Comparison of ENCODE assay signal across 8 cellular contexts in the genomic region with DNA sequence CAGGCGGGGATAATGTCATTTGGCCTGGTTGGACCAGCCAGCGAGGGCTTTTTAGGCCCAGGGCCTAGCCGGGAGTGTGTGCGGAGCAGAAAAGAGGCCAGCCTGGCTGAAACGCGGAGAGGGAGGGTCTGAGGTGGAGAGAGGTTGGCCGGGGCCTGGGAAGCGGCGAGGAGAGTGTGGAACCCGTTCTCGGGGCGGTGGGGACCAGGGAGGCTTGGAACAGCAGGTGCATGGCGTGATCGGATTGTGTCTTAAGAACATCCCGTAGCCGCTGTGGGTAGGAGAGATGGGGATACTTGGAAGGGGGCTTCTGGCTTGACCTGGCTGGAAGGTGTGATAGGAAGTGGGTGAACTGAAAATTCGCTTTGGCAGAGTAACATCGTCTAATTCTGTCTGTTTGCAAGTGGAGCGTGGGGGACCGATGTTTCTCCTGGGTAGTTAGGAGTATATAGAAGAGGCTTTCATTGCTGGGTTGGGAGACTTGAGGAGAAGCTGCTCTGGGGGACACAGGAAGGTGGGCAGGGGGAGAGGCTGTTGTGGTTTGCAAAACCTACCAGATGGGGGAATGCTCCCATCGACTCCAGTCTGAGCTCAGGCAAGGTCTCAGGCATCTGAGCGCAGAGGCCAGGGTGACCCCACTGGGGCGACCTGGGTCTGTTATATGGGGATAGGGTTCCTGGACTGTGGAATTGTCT. TPM values are rescaled to one million over a fixed set of nuclear protein-coding genes. Genes with fewer than 3 reads are reported as not detected.
DNase-seq lines count a peak whose midpoint lies in the region; ATAC-seq and TF ChIP-seq lines count a peak whose summit lies in the region.

No MANE protein-coding gene starts in this region.

- peaks cover 9% of the 10 kb centered on the region for H3K27me3 Mint-ChIP-seq in neural crest cell (ENCODE audit: low read depth)

- ATAC-seq in HG03457 (IDR thresholded peaks at IDR 0.05; ENCODE audit: unreplicated experiment) (no peak), HG03097 (IDR thresholded peaks at IDR 0.05; ENCODE audit: low FRiP score, unreplicated experiment) (no peak)

- in situ Hi-C loops in GM13976 (cut with MboI; ENCODE audit: low sequenced_read_pairs, unreplicated experiment): no loop called here

- peak overlapping the region; percentile 85 for H3K4me3 Mint-ChIP-seq in neural crest cell

- peaks cover 30% of the 10 kb centered on the region for H3K4me1 Mint-ChIP-seq in neural crest cell

- peak overlapping the region; percentile 83 for H3K27ac Mint-ChIP-seq in neural crest cell (ENCODE audit: unreplicated experiment)

- peak overlapping the region; percentile 88 for H3K27ac ChIP-seq in effector memory CD4-positive, alpha-beta T cell (ENCODE audit: insufficient read depth, low read length, poor library complexity, severe bottlenecking)

- H3K36me3 Mint-ChIP-seq in neural crest cell (ENCODE audit: low read depth): no peaks in the 10 kb centered on the region

- H3K9me3 Mint-ChIP-seq in neural crest cell: no peaks in the 10 kb centered on the region

- H3K36me3 ChIP-seq in effector memory CD4-positive, alpha-beta T cell (ENCODE audit: control insufficient read depth, insufficient read depth, low read length): no peaks in the 10 kb centered on the region

- peaks cover 20% of the 10 kb centered on the region for H3K4me1 ChIP-seq in effector memory CD4-positive, alpha-beta T cell (ENCODE audit: control insufficient read depth, insufficient read depth, low read length, poor library complexity, severe bottlenecking)

- H3K4me3 ChIP-seq in effector memory CD4-positive, alpha-beta T cell (ENCODE audit: insufficient read depth, low read depth, low read length, poor library complexity, severe bottlenecking): peak overlapping the region; percentile 83

- peak; percentile 55 for DNase-seq in GM13976 (ENCODE audit: low spot score)
- peak; percentile 34 for DNase-seq in NCI-H1105 (lab: John Stamatoyannopoulos, UW)
- no peak for DNase-seq in effector memory CD4-positive, alpha-beta T cell
- peak; percentile 27 for DNase-seq in neural crest cell (ENCODE audit: low read depth, low spot score)
- no peak for DNase-seq in DMS 273 (lab: John Stamatoyannopoulos, UW; ENCODE audit: unreplicated experiment)
- DNase-seq in activated CD4-positive, alpha-beta T cell treated with anti-CD3 and anti-CD28 coated beads, Interleukin-2, amount 50 U/mL, for 48 hours: no peak

- TF ChIP-seq CTCF in GM13976 (IDR thresholded peaks at IDR 0.05; ENCODE audit: borderline replicate concordance, control extremely low read depth, extremely low read depth, insufficient read depth, missing control alignments) (no peak), neural crest cell (conservative IDR thresholded peaks at IDR 0.05) (no peak)

- H3K27me3 ChIP-seq in effector memory CD4-positive, alpha-beta T cell (replicated peaks; ENCODE audit: control insufficient read depth, insufficient read depth, low read length, poor library complexity, severe bottlenecking): no peaks in the 10 kb centered on the region

- no peaks in the 10 kb centered on the region for H3K9me3 ChIP-seq in effector memory CD4-positive, alpha-beta T cell (ENCODE audit: control insufficient read depth, low read length)

RNA-seq across cellular contexts. Expression of a gene that starts 0.9 kb away (rescaled TPM):
- 30.0 and 31.3 TPM in 2 replicates for total RNA-seq in neural crest cell

Comparison
In these comparisons a context has a peak if more than half of its experiments do, and no peak if none do; other contexts are left out.
1. DNase-seq: peak in GM13976 (single experiment), NCI-H1105 (single experiment) and neural crest cell (single experiment); none in effector memory CD4-positive, alpha-beta T cell (0 of 3), DMS 273 (single experiment) and activated CD4-positive, alpha-beta T cell treated with anti-CD3 and anti-CD28 coated beads, Interleukin-2, amount 50 U/mL, for 48 hours (0 of 2).